ENCODE assay signal across 28 cellular contexts in the genomic region with DNA sequence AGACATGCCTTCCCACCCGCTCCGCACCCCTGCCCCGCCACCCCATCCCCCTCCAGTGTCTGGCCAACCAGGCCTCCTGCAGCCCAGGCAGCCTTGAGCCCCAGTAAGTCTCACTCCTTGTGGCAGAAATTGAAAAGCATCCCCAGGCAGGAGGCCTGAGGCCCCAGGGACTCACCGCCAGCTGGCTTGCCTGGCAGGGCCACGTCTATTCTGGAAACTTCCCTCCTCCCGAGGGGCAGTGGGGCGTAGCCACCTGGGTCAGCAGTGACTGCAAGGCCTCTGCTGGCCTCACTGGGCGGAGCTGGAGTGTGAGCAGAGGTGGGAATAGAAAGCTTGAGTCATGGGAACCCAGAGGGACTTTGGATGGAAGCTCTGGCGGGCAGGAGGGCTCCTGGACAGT. TPM values are rescaled to one million over a fixed set of nuclear protein-coding genes. Genes with fewer than 3 reads are reported as not detected.
DNase-seq lines count a peak whose midpoint lies in the region; ATAC-seq and TF ChIP-seq lines count a peak whose summit lies in the region.
"Had no signal": no experiment of that assay in that cellular context is flagged by ENCODE, and none has a peak within 500 bp of the region (broad histone marks: within the 10 kb centered on the region; RNA-seq: fewer than 3 reads in every experiment).

No MANE protein-coding gene starts in this region.

- no peaks in the 10 kb centered on the region for H3F3A ChIP-seq in GM23338 (replicated peaks; ENCODE audit: low read depth)

- no peaks in the 10 kb centered on the region; the same call in 2 of the 3 replicates for H3K36me3 Mint-ChIP-seq in GM23338 (ENCODE audit: low read depth)
- H3K36me3 Mint-ChIP-seq: CD8-positive, alpha-beta memory T cell; T-cell had no signal

- ATAC-seq in GM23338 = peak; percentile 12; the same call in 2 of the 3 replicates
- ATAC-seq in GM21529 (IDR thresholded peaks at IDR 0.05; ENCODE audit: unreplicated experiment) = no peak
- ATAC-seq: activated CD4-positive, alpha-beta T cell treated with anti-CD3 and anti-CD28 coated beads for 36 hours; activated T-cell treated with anti-CD3 and anti-CD28 coated beads, Interleukin-2, amount 50 U/mL, for 4 hours; GM12878; T-cell had no signal

- H3K79me2 ChIP-seq in GM23338 (replicated peaks; ENCODE audit: insufficient read depth) = no peaks in the 10 kb centered on the region

- no peaks in the 10 kb centered on the region for H3K27me3 ChIP-seq in GM23338 (ENCODE audit: insufficient read depth)
- peaks cover 0 to 12% (median 9%) of the 10 kb centered on the region in 3 donors for H3K27me3 ChIP-seq in skeletal muscle tissue (ENCODE audit: control insufficient read depth in 3 of 3, insufficient read depth in 3 of 3, low read length in 3 of 3)
- H3K27me3 ChIP-seq: heart left ventricle had no signal

- peaks cover 5% of the 10 kb centered on the region for H3K27me3 Mint-ChIP-seq in GM23338 (ENCODE audit: insufficient read depth, low read depth, poor library complexity)

- H3K4me1 ChIP-seq in GM23338 (ENCODE audit: insufficient read depth) (no peaks in the 10 kb centered on the region), skeletal muscle tissue (ENCODE audit: control insufficient read depth in 3 of 3, insufficient read depth in 3 of 3, low read length in 3 of 3) (peaks cover 17 to 67% (median 34%) of the 10 kb centered on the region in 3 donors)

- H3K4me3 ChIP-seq in GM23338 (no peak overlapping the region), skeletal muscle tissue (ENCODE audit: low read length in 3 of 3) (no peak overlapping the region)
- H3K4me3 ChIP-seq: GM12878, heart left ventricle, transverse colon had no signal

- H3K27ac ChIP-seq in GM23338 (ENCODE audit: low read depth) (no peak overlapping the region), skeletal muscle tissue (ENCODE audit: low read depth, low read length) (peak overlapping the region; percentile 44)

- H3K9ac ChIP-seq in skeletal muscle tissue (ENCODE audit: low read depth in 1 of 3, low read length in 3 of 3) = peak overlapping the region in 1 of 3 donors; percentile 16

- TF ChIP-seq CTCF in GM23338 (conservative IDR thresholded peaks at IDR 0.05; ENCODE audit: low read depth in 2 of 2) = no peak

- no peaks in the 10 kb centered on the region for H4K20me1 ChIP-seq in GM23338 (replicated peaks; ENCODE audit: insufficient read depth)

- no peaks in the 10 kb centered on the region for H3K9me3 ChIP-seq in skeletal muscle tissue (ENCODE audit: control insufficient read depth in 3 of 3, low read length in 3 of 3)
- H3K9me3 ChIP-seq: heart left ventricle, transverse colon had no signal

- no peak for DNase-seq in GM23338 (ENCODE audit: low spot score)
- peak; percentile 35 for DNase-seq in M059J (ENCODE audit: low read depth)
- peak; percentile 54 for DNase-seq in iPS-NIHi11 (ENCODE audit: low spot score)
- no peak for DNase-seq in SW480 (ENCODE audit: low spot score)
- no peak for DNase-seq in stimulated activated CD4-positive, alpha-beta T cell treated with anti-CD3 and anti-CD28 coated beads, Interleukin-12 subunit alpha, Interleukin-12 subunit beta, amount 100 ng/mL, for 4 hours
- no peak for DNase-seq in NCI-H82 treated with DMSO at 0.1 percent for 48 hours (lab: John Stamatoyannopoulos, UW; ENCODE audit: unreplicated experiment)
- DNase-seq: activated CD4-positive, alpha-beta T cell treated with anti-CD3 and anti-CD28 coated beads for 36 hours; activated naive CD4-positive, alpha-beta T cell treated with Interleukin-2 at 50 U/mL for 16 hours; activated T-cell treated with anti-CD3 and anti-CD28 coated beads, Interleukin-2, amount 50 U/mL, for 4 hours; CD8-positive, alpha-beta memory T cell; H9; KG1; MV-4-11; NCI-H187; NCI-H748 treated with DMSO at 0.1 percent for 48 hours; SIG-M5; stimulated activated CD4-positive, alpha-beta T cell treated with anti-CD3 and anti-CD28 coated beads, Interleukin-4, amount 100 ng/mL, for 1 hour; stimulated activated naive CD4-positive, alpha-beta T cell treated with Interleukin-2 at 50 U/mL for 16 hours; T-cell; transverse colon had no signal

- no peak overlapping the region for H2AFZ ChIP-seq in GM23338

- H3K36me3 ChIP-seq in GM23338 (ENCODE audit: insufficient read depth) (no peaks in the 10 kb centered on the region), skeletal muscle tissue (ENCODE audit: control insufficient read depth in 3 of 3, insufficient read depth in 3 of 3, low read length in 3 of 3) (no peaks in the 10 kb centered on the region)
- H3K36me3 ChIP-seq: transverse colon had no signal

- no peaks in the 10 kb centered on the region for H3K9me3 Mint-ChIP-seq in GM23338
- H3K9me3 Mint-ChIP-seq: activated T-cell treated with anti-CD3 and anti-CD28 coated beads, Interleukin-2, amount 50 U/mL, for 4 hours; CD8-positive, alpha-beta memory T cell; H9; T-cell had no signal

- no peak overlapping the region for H3K4me2 ChIP-seq in GM23338

- no peak overlapping the region for H3K27ac Mint-ChIP-seq in GM23338
- H3K27ac Mint-ChIP-seq: activated CD4-positive, alpha-beta T cell treated with anti-CD3 and anti-CD28 coated beads for 36 hours; CD8-positive, alpha-beta memory T cell; T-cell had no signal

- H3K4me1 Mint-ChIP-seq in GM23338 = peaks cover 24% of the 10 kb centered on the region
- H3K4me1 Mint-ChIP-seq: activated CD4-positive, alpha-beta T cell treated with anti-CD3 and anti-CD28 coated beads for 36 hours; CD8-positive, alpha-beta memory T cell; T-cell had no signal

- no peaks in the 10 kb centered on the region for H3K9me2 ChIP-seq in GM23338 (ENCODE audit: insufficient read depth)

- no peak overlapping the region for H3K4me3 Mint-ChIP-seq in GM23338
- H3K4me3 Mint-ChIP-seq: activated CD4-positive, alpha-beta T cell treated with anti-CD3 and anti-CD28 coated beads for 36 hours; activated T-cell treated with anti-CD3 and anti-CD28 coated beads, Interleukin-2, amount 50 U/mL, for 4 hours; H9; T-cell had no signal

TF ChIP-seq in GM23338, 12 proteins besides CTCF, POLR2A, EP300 and RAD21 (continues in another document):
- no peak for TF ChIP-seq STAT1 (IDR thresholded peaks at IDR 0.05; ENCODE audit: unreplicated experiment)
- no peak for TF ChIP-seq POLR2AphosphoS5 (IDR thresholded peaks at IDR 0.05; ENCODE audit: low read depth)
- TF ChIP-seq CREB1 (CRISPR knock-in tag; IDR thresholded peaks at IDR 0.05; ENCODE audit: low read depth) = no peak
- TF ChIP-seq REST (IDR thresholded peaks at IDR 0.05; ENCODE audit: unreplicated experiment) = no peak
- TF ChIP-seq JUNB (IDR thresholded peaks at IDR 0.05; ENCODE audit: unreplicated experiment) = no peak
- TF ChIP-seq, protein P1, sequence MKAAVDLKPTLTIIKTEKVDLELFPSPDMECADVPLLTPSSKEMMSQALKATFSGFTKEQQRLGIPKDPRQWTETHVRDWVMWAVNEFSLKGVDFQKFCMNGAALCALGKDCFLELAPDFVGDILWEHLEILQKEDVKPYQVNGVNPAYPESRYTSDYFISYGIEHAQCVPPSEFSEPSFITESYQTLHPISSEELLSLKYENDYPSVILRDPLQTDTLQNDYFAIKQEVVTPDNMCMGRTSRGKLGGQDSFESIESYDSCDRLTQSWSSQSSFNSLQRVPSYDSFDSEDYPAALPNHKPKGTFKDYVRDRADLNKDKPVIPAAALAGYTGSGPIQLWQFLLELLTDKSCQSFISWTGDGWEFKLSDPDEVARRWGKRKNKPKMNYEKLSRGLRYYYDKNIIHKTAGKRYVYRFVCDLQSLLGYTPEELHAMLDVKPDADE (IDR thresholded peaks at IDR 0.05) = no peak
- no peak for TF ChIP-seq EZH2 (IDR thresholded peaks at IDR 0.05; ENCODE audit: low read depth, unreplicated experiment)
- TF ChIP-seq ZNF114 (CRISPR knock-in tag; IDR thresholded peaks at IDR 0.05) = no peak

RNA-seq across cellular contexts. Expression of gene ANO1, which starts 26.3 kb away (rescaled TPM):
- 3.4 and 3.9 TPM in 2 replicates for total RNA-seq in GM23338 (2014; rRNA removed; shearing (Covaris generic))
- 1.3 and 1.4 TPM in 2 replicates for polyA plus RNA-seq in GM23338 (2016; fragmentation: Nextera tagmentation; extraction: Ambion mirVana)
- total RNA-seq in M059J (2014; rRNA removed; shearing (Covaris generic)) = not detected in 2 replicates
- total RNA-seq in skeletal muscle tissue = 1.6 TPM
- total RNA-seq: activated CD4-positive, alpha-beta T cell treated with anti-CD3 and anti-CD28 coated beads for 36 hours; activated CD8-positive, alpha-beta memory T cell treated with anti-CD3 and anti-CD28 coated beads for 36 hours; CD8-positive, alpha-beta memory T cell; mononuclear cell; OCI-LY7 had no signal
- polyA plus RNA-seq: CD8-positive, alpha-beta memory T cell; neural cell had no signal

Comparison
In these comparisons a context has a peak if more than half of its experiments do, and no peak if none do; other contexts are left out.
1. DNase-seq: peak in M059J (single experiment) and iPS-NIHi11 (single experiment); none in GM23338 (single experiment), SW480 (single experiment), stimulated activated CD4-positive, alpha-beta T cell treated with anti-CD3 and anti-CD28 coated beads, Interleukin-12 subunit alpha, Interleukin-12 subunit beta, amount 100 ng/mL, for 4 hours (single experiment) and NCI-H82 treated with DMSO at 0.1 percent for 48 hours (single experiment).